Comparison of ENCODE assay signal across 8 cellular contexts in genomic region chr16:80804061-80804450, GRCh38. TPM values are rescaled to one million over a fixed set of nuclear protein-coding genes. Genes with fewer than 3 reads are reported as not detected.
A peak's percentile ranks its signal among the peaks of the same experiment; 100 is the strongest.
DNase-seq lines count a peak whose midpoint lies in the region; ATAC-seq and TF ChIP-seq lines count a peak whose summit lies in the region.

No MANE protein-coding gene starts in this region.

- no peak overlapping the region for H2AK5ac ChIP-seq in mesendoderm (ENCODE audit: low read length)

- H3K4me3 ChIP-seq in BE2C (ENCODE audit: low read depth, low read length) (peak overlapping the region; percentile 26; the same call in 1 of the 2 replicates), dorsolateral prefrontal cortex (peak overlapping the region in 56 of 59 donors; percentile 6 to 78 (median 55)), mesendoderm (ENCODE audit: low read length) (peak overlapping the region; percentile 24)

- H3K18ac ChIP-seq in mesendoderm (ENCODE audit: low read length), result peak overlapping the region; percentile 83

- no peaks in the 10 kb centered on the region for H3K4me1 ChIP-seq in BE2C
- H3K4me1 ChIP-seq in mesendoderm (ENCODE audit: control insufficient read depth, low read depth, low read length), result no peaks in the 10 kb centered on the region

- H3K4me2 ChIP-seq in mesendoderm (ENCODE audit: low read length), result peak overlapping the region; percentile 69

- H2BK120ac ChIP-seq in mesendoderm (ENCODE audit: low read depth, low read length), result no peak overlapping the region

- no peak overlapping the region for H3K23ac ChIP-seq in mesendoderm (ENCODE audit: low read length)

- peak; percentile 12 for DNase-seq in BE2C
- peak; percentile 4 for DNase-seq in HT-29 (ENCODE audit: low spot score)
- peak; percentile 54 to 60 for DNase-seq in activated CD4-positive, alpha-beta T cell treated with anti-CD3 and anti-CD28 coated beads for 4 hours
- peak in 8 of 10 donors; percentile 27 to 69 (median 62) for DNase-seq in dorsolateral prefrontal cortex
- DNase-seq in mesendoderm, result peak; percentile 37
- DNase-seq in stimulated activated CD8-positive, alpha-beta memory T cell treated with anti-CD3 and anti-CD28 coated beads, Interleukin-4, amount 100 ng/mL, for 24 hours (ENCODE audit: low read depth), result peak; percentile 39
- no peak for DNase-seq in GOT3 (lab: John Stamatoyannopoulos, UW)

- H3K36me3 ChIP-seq in BE2C, result no peaks in the 10 kb centered on the region
- no peaks in the 10 kb centered on the region for H3K36me3 ChIP-seq in mesendoderm (ENCODE audit: control insufficient read depth, insufficient read depth, low read length)

- TF ChIP-seq CTCF in BE2C (IDR thresholded peaks at IDR 0.05; ENCODE audit: low read depth, low read length) (no peak), dorsolateral prefrontal cortex (IDR thresholded peaks at IDR 0.05 in 54 of 56, conservative IDR thresholded peaks at IDR 0.05 in 2 of 56; ENCODE audit: low read depth in 1 of 56, partially characterized antibody in 56 of 56) (no peak)

- H3K56ac ChIP-seq in mesendoderm (ENCODE audit: low read length), result peak overlapping the region; percentile 89

- peak overlapping the region; percentile 61 for H3K9ac ChIP-seq in mesendoderm (ENCODE audit: low read length)

- H3K9me3 ChIP-seq in BE2C, result no peaks in the 10 kb centered on the region

- intact Hi-C loops in dorsolateral prefrontal cortex (cut with DNase I), result no loop called here

- no peak overlapping the region for H2BK5ac ChIP-seq in mesendoderm (ENCODE audit: low read length)

- H4K8ac ChIP-seq in mesendoderm (ENCODE audit: low read depth, low read length), result no peak overlapping the region

- H4K5ac ChIP-seq in mesendoderm (ENCODE audit: low read length), result no peak overlapping the region

- ATAC-seq in GM19351 (IDR thresholded peaks at IDR 0.05; ENCODE audit: unreplicated experiment), result peak; percentile 44

- H3K27me3 ChIP-seq in BE2C, result peaks cover 13% of the 10 kb centered on the region
- H3K27me3 ChIP-seq in dorsolateral prefrontal cortex, result peaks cover 0 to 22% (median 0%) of the 10 kb centered on the region in 45 donors
- H3K27me3 ChIP-seq in mesendoderm (ENCODE audit: insufficient read depth, low read length, poor library complexity), result peaks cover 7% of the 10 kb centered on the region

- H3K79me2 ChIP-seq in mesendoderm (ENCODE audit: control insufficient read depth, insufficient read depth, low read length), result no peaks in the 10 kb centered on the region

- H3K27ac ChIP-seq in dorsolateral prefrontal cortex (peak overlapping the region in 4 of 59 donors; percentile 48 to 70 (median 64)), mesendoderm (ENCODE audit: low read depth, low read length) (no peak overlapping the region)

- H2BK15ac ChIP-seq in mesendoderm (replicated peaks; ENCODE audit: low read depth), result no peak overlapping the region

- H3K4ac ChIP-seq in mesendoderm (ENCODE audit: low read depth, low read length), result no peak overlapping the region

- no peaks in the 10 kb centered on the region for H3K79me1 ChIP-seq in mesendoderm (ENCODE audit: low read length)

- WGBS in mesendoderm (ENCODE audit: extremely low coverage, insufficient coverage, low lambda C conversion rate), result no CpG with 5 or more reads among the region's 62 CpGs

RNA-seq across cellular contexts. Expression of gene CDYL2, which starts 0.3 kb away (rescaled TPM):
- 1.8 TPM for polyA plus RNA-seq in BE2C (2012; ENCODE audit: insufficient read depth, insufficient read length, low read depth)
- total RNA-seq in HT-29 (2014; rRNA removed; shearing (Covaris generic)), result 0.68 and 1.1 TPM in 2 replicates
- 100 to 1,000 TPM in 12 of 120 experiments, 10 to 100 TPM in 108; 37.3 to 119 (median 82.8) TPM for total RNA-seq in dorsolateral prefrontal cortex
- 1.4 TPM for polyA plus RNA-seq in mesendoderm (2013, experiment 1 of 2)
- polyA plus RNA-seq in mesendoderm (2013, experiment 2 of 2), result 1.2 TPM

Comparison
In these comparisons a context has a peak if more than half of its experiments do, and no peak if none do; other contexts are left out.
1. RNA of gene CDYL2, which starts 0.3 kb away (total RNA-seq): 37.3 to 119 TPM in dorsolateral prefrontal cortex; 0.68 to 1.1 TPM in HT-29; every median in the first group is over 10 times any median in the second.
2. Peak in every context shown above with its lines, with median percentiles within 50 percentile points of each other: H3K4me3 ChIP-seq.